ENCODE assay signal across 13 cellular contexts in the genomic region with DNA sequence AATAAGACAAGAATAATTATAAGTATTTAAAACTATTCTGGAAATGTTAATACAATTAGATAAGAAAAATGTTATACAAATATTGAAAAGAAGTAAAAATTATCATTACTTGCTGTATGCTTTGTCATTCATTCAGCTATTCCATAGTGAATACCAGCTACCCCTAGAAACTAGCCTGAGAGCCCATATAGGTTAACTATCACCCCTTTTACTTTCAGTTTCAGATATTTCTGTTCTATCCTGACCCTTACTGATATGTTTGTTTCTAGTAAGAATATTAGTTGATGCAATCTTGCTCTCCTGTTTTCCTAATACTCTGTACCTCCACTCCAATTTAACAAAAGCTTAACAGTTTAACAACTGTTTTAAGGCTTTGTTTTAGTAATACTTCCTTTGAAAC. TPM values are rescaled to one million over a fixed set of nuclear protein-coding genes. Genes with fewer than 3 reads are reported as not detected.
DNase-seq lines count a peak whose midpoint lies in the region; ATAC-seq, FAIRE-seq and TF ChIP-seq lines count a peak whose summit lies in the region.
"Had no signal": no experiment of that assay in that cellular context is flagged by ENCODE, and none has a peak within 500 bp of the region (broad histone marks: within the 10 kb centered on the region; RNA-seq: fewer than 3 reads in every experiment).

No MANE protein-coding gene starts in this region.

- TF ChIP-seq RAD21 in GM12878 (IDR thresholded peaks at IDR 0.05; ENCODE audit: insufficient read depth, low read depth, low read length) = no peak

- peaks cover 0 to 36% (median 25%) of the 10 kb centered on the region in 5 donors for H3K36me3 Mint-ChIP-seq in naive thymus-derived CD4-positive, alpha-beta T cell

- SMC1A ChIA-PET in GM12878 (lab: Charles Lee; ENCODE audit: uncharacterized antibody, unreplicated experiment) = interaction anchor here (1.5 kb wide), 1 partner anchor 53 kb away, joined by 3 read pairs; no protein-coding TSS in a partner anchor

- H3K4me2 ChIP-seq in GM12878 (ENCODE audit: control insufficient read depth, insufficient read depth) = no peak overlapping the region

- no peak overlapping the region for H3K27ac ChIP-seq in GM12878 (ENCODE audit: control insufficient read depth, insufficient read depth)
- H3K27ac ChIP-seq in naive thymus-derived CD4-positive, alpha-beta T cell (ENCODE audit: low read depth, low read length) = no peak overlapping the region
- no peak overlapping the region for H3K27ac ChIP-seq in small intestine (ENCODE audit: low read depth in 1 of 2, low read length in 1 of 2)

- RAD21 ChIA-PET in GM12878 (lab: Charles Lee; ENCODE audit: unreplicated experiment) = interaction anchor here (1.0 to 1.2 kb wide), 2 partner anchors 32 to 414 kb away, joined by 3 to 4 read pairs; a partner anchor contains a TSS

- ATAC-seq in HG03066 (IDR thresholded peaks at IDR 0.05; ENCODE audit: low read depth, unreplicated experiment) (peak; percentile 65), GM12878 (peak; percentile 81)
- no peak for ATAC-seq in naive thymus-derived CD4-positive, alpha-beta T cell

- H3K27me3 ChIP-seq in GM12878 (replicated peaks in 1 of 2; ENCODE audit: control insufficient read depth in 2 of 2, insufficient read depth in 2 of 2, low read length in 1 of 2) (no peaks in the 10 kb centered on the region), small intestine (ENCODE audit: control insufficient read depth in 2 of 2, insufficient read depth in 2 of 2, low read length in 2 of 2) (no peaks in the 10 kb centered on the region)
- no peaks in the 10 kb centered on the region for H3K27me3 ChIP-seq in naive thymus-derived CD4-positive, alpha-beta T cell (ENCODE audit: control insufficient read depth in 2 of 2, insufficient read depth in 2 of 2, low read length in 2 of 2)
- H3K27me3 ChIP-seq: tibial nerve had no signal

- no peak overlapping the region for H3K4me3 ChIP-seq in GM12878
- H3K4me3 ChIP-seq in naive thymus-derived CD4-positive, alpha-beta T cell (ENCODE audit: low read length) = no peak overlapping the region
- H3K4me3 ChIP-seq in small intestine (ENCODE audit: low read depth in 1 of 2, low read length in 2 of 2) = no peak overlapping the region
- H3K4me3 ChIP-seq: tibial nerve had no signal

- H3K27ac Mint-ChIP-seq in naive thymus-derived CD4-positive, alpha-beta T cell = peak overlapping the region in 3 of 9 donors; percentile 33 to 81 (median 54)
- H3K27ac Mint-ChIP-seq: CD4-positive, CD25-positive, alpha-beta regulatory T cell; H9 had no signal

- in situ Hi-C loops in GM13977 (cut with MboI; ENCODE audit: low pct_unique_long_range_greater_than_20kb, low sequenced_read_pairs, unreplicated experiment) = no loop called here
- in situ Hi-C loops in GM12878 (cut with MboI) = no loop called here

- peaks cover 0 to 17% (median 5%) of the 10 kb centered on the region in 7 donors for H3K4me1 Mint-ChIP-seq in naive thymus-derived CD4-positive, alpha-beta T cell
- H3K4me1 Mint-ChIP-seq: H9 had no signal

- CTCF ChIA-PET in GM12878 (lab: Yijun Ruan, JAX) = no interaction called here
- CTCF ChIA-PET in naive thymus-derived CD4-positive, alpha-beta T cell (lab: Charles Lee) = no interaction called here

- BruUV-seq in GM12878 (replicated peaks; lab: Mats Ljungman, UMichigan) = no TSS peak

- no peaks in the 10 kb centered on the region for H3K79me2 ChIP-seq in GM12878 (ENCODE audit: control insufficient read depth, insufficient read depth, low read length)

- no peak overlapping the region for H2AFZ ChIP-seq in GM12878 (ENCODE audit: control insufficient read depth, low read depth, low read length)

- H3K9me3 Mint-ChIP-seq in naive thymus-derived CD4-positive, alpha-beta T cell = peaks cover 1 to 25% (median 14%) of the 10 kb centered on the region in 11 donors

- H3K4me1 ChIP-seq in GM12878 (ENCODE audit: control insufficient read depth, insufficient read depth, low read length) (no peaks in the 10 kb centered on the region), small intestine (ENCODE audit: control insufficient read depth in 2 of 2, insufficient read depth in 1 of 2, low read depth in 1 of 2, low read length in 1 of 2) (no peaks in the 10 kb centered on the region)
- H3K4me1 ChIP-seq in naive thymus-derived CD4-positive, alpha-beta T cell (ENCODE audit: control insufficient read depth in 2 of 2, insufficient read depth in 2 of 2, low read length in 2 of 2) = no peaks in the 10 kb centered on the region
- H3K4me1 ChIP-seq: tibial nerve had no signal

- TF ChIP-seq CTCF in GM13977 (IDR thresholded peaks at IDR 0.05; ENCODE audit: extremely low read depth, insufficient read depth, missing control alignments) (no peak), GM20000 (IDR thresholded peaks at IDR 0.05; ENCODE audit: extremely low read depth, missing control alignments) (no peak), GM12878 (IDR thresholded peaks at IDR 0.05 in 2 of 3, conservative IDR thresholded peaks at IDR 0.05 in 1 of 3; ENCODE audit: control insufficient read depth in 2 of 3, extremely low read depth in 1 of 3, insufficient read depth in 1 of 3, low read depth in 3 of 3, low read length in 3 of 3) (no peak)

- POLR2A ChIA-PET in GM12878 (lab: Charles Lee) = no interaction called here
- POLR2A ChIA-PET in naive thymus-derived CD4-positive, alpha-beta T cell (lab: Charles Lee) = no interaction called here

- no peaks in the 10 kb centered on the region for H3K27me3 Mint-ChIP-seq in naive thymus-derived CD4-positive, alpha-beta T cell
- H3K27me3 Mint-ChIP-seq: CD4-positive, CD25-positive, alpha-beta regulatory T cell had no signal

- no peak overlapping the region for H3K9ac ChIP-seq in GM12878 (ENCODE audit: control insufficient read depth, insufficient read depth, low read length)

- peak; percentile 19 for DNase-seq in GM13977 (ENCODE audit: low spot score)
- DNase-seq in GM20000 (ENCODE audit: low spot score) = peak; percentile 6
- no peak for DNase-seq in GM12878 (ENCODE audit: low read depth, low spot score)
- no peak for DNase-seq in naive thymus-derived CD4-positive, alpha-beta T cell
- no peak for DNase-seq in HuH-7.5 (ENCODE audit: low spot score)
- no peak for DNase-seq in NCI-H128 (lab: John Stamatoyannopoulos, UW; ENCODE audit: unreplicated experiment)
- no peak for DNase-seq in small intestine
- DNase-seq: H9, retina had no signal

- H3K36me3 ChIP-seq in GM12878 (ENCODE audit: control insufficient read depth in 2 of 2, insufficient read depth in 2 of 2, low read length in 1 of 2) = no peaks in the 10 kb centered on the region
- H3K36me3 ChIP-seq in naive thymus-derived CD4-positive, alpha-beta T cell (ENCODE audit: control insufficient read depth in 2 of 3, insufficient read depth in 3 of 3, low read length in 3 of 3) = no peaks in the 10 kb centered on the region
- no peaks in the 10 kb centered on the region for H3K36me3 ChIP-seq in small intestine (ENCODE audit: control insufficient read depth in 2 of 2, insufficient read depth in 2 of 2, low read length in 2 of 2)

- intact Hi-C loops in GM12878 (cut with micrococcal nuclease; ENCODE audit: unreplicated experiment) = no loop called here
- intact Hi-C loops in naive thymus-derived CD4-positive, alpha-beta T cell (cut with micrococcal nuclease) = no loop called here

- TF ChIP-seq EP300 in GM12878 (IDR thresholded peaks at IDR 0.05; ENCODE audit: borderline replicate concordance in 1 of 2, control insufficient read depth in 1 of 2, low read depth in 2 of 2, low read length in 2 of 2) = no peak

- H3K4me3 Mint-ChIP-seq in naive thymus-derived CD4-positive, alpha-beta T cell = peak overlapping the region in 1 of 10 donors; percentile 33
- H3K4me3 Mint-ChIP-seq: CD4-positive, CD25-positive, alpha-beta regulatory T cell; H9 had no signal

- no peak for TF ChIP-seq POLR2A in GM12878 (IDR thresholded peaks at IDR 0.05; ENCODE audit: low read depth, low read length)

- FAIRE-seq in GM12878 (lab: Jason Lieb, UNC) (peak; percentile 18), small intestine (lab: Jason Lieb, UNC) (no peak)
- FAIRE-seq: astrocyte had no signal

- no peaks in the 10 kb centered on the region for H4K20me1 ChIP-seq in GM12878 (ENCODE audit: control insufficient read depth, insufficient read depth)

- no peaks in the 10 kb centered on the region; the same call in 2 of the 3 replicates for H3K9me3 ChIP-seq in GM12878 (replicated peaks; ENCODE audit: control insufficient read depth, insufficient read depth, low read length)
- H3K9me3 ChIP-seq in naive thymus-derived CD4-positive, alpha-beta T cell (ENCODE audit: control insufficient read depth in 2 of 3, low read length in 3 of 3) = no peaks in the 10 kb centered on the region
- H3K9me3 ChIP-seq in small intestine (ENCODE audit: control insufficient read depth, low read depth) = no peaks in the 10 kb centered on the region

RNA-seq across cellular contexts. Expression of a gene that starts 31.6 kb away (rescaled TPM):
- 13.4 and 15.5 TPM in 2 replicates for total RNA-seq in GM12878 (2013; cell fraction: nucleolus; rRNA removed)
- total RNA-seq in GM12878 (2014; rRNA removed) = 4.7 and 7.3 TPM in 2 replicates
- total RNA-seq in GM12878 (2014; rRNA removed; fragmentation: Illumina TruSeq; extraction: Trizol) = 7.4 and 7.7 TPM in 2 replicates
- 3.9 and 5.5 TPM in 2 replicates for total RNA-seq in GM12878 (2021)
- polyA plus RNA-seq in GM12878 (2011; ENCODE audit: low read depth) = 3.8 TPM
- polyA plus RNA-seq in GM12878 (2011; rRNA removed) = 7.7 and 12.7 TPM in 2 replicates
- 2.2 and 3.1 TPM in 2 replicates for polyA plus RNA-seq in GM12878 (2011; cell fraction: cytosol; rRNA removed)
- 4.9 and 5.9 TPM in 2 replicates for polyA plus RNA-seq in GM12878 (2011; cell fraction: nucleus; rRNA removed)
- polyA plus RNA-seq in GM12878 (2012) = 6.6 and 10.6 TPM in 2 replicates
- 6.2 and 11.8 TPM in 2 replicates for polyA plus RNA-seq in GM12878 (2014; fragmentation: Illumina TruSeq; extraction: Trizol)
- 1 to 10 TPM; 6.1 to 7.1 TPM for polyA plus RNA-seq in GM12878 (2014; fragmentation: Nextera tagmentation; extraction: Ambion mirVana)
- polyA plus RNA-seq in GM12878 (2014; rRNA removed) = 6.2 and 6.8 TPM in 2 replicates
- polyA plus RNA-seq in GM12878 (2016; fragmentation: Nextera tagmentation; extraction: Ambion mirVana) = 10 to 100 TPM; 12.2 to 12.6 TPM
- polyA minus RNA-seq in GM12878 (2011; rRNA and poly(A)+ RNA removed) = 5.2 and 6.8 TPM in 2 replicates
- 1.7 and 2.9 TPM in 2 replicates for polyA minus RNA-seq in GM12878 (2011; cell fraction: cytosol; rRNA and poly(A)+ RNA removed)
- polyA minus RNA-seq in GM12878 (2011; cell fraction: nucleus; rRNA and poly(A)+ RNA removed) = 9.2 and 14.8 TPM in 2 replicates
- 10 to 100 TPM in 2 of 5 experiments, 1 to 10 TPM in 3; 3.7 to 16.5 (median 8.2) TPM for total RNA-seq in naive thymus-derived CD4-positive, alpha-beta T cell
- polyA plus RNA-seq in naive thymus-derived CD4-positive, alpha-beta T cell = 10 to 100 TPM; 14.8 to 25.1 TPM
- 1 to 10 TPM; 1.6 to 4.3 (median 2.0) TPM for polyA plus RNA-seq in small intestine

RNA-seq across cellular contexts. Expression of a gene that starts 31.8 kb away (rescaled TPM):
- total RNA-seq in GM12878 (2013; cell fraction: nucleolus; rRNA removed) = 47.0 and 47.5 TPM in 2 replicates
- 13.9 and 15.5 TPM in 2 replicates for total RNA-seq in GM12878 (2014; rRNA removed)
- 14.3 and 14.9 TPM in 2 replicates for total RNA-seq in GM12878 (2014; rRNA removed; fragmentation: Illumina TruSeq; extraction: Trizol)
- total RNA-seq in GM12878 (2021) = 15.1 and 16.0 TPM in 2 replicates
- 11.6 TPM for polyA plus RNA-seq in GM12878 (2011; ENCODE audit: low read depth)
- 20.7 and 32.5 TPM in 2 replicates for polyA plus RNA-seq in GM12878 (2011; rRNA removed)
- polyA plus RNA-seq in GM12878 (2011; cell fraction: cytosol; rRNA removed) = 4.5 and 4.8 TPM in 2 replicates
- 8.5 and 10.4 TPM in 2 replicates for polyA plus RNA-seq in GM12878 (2011; cell fraction: nucleus; rRNA removed)
- 14.3 and 16.9 TPM in 2 replicates for polyA plus RNA-seq in GM12878 (2012)
- 17.8 and 24.6 TPM in 2 replicates for polyA plus RNA-seq in GM12878 (2014; fragmentation: Illumina TruSeq; extraction: Trizol)
- 10 to 100 TPM; 23.9 to 31.9 TPM for polyA plus RNA-seq in GM12878 (2014; fragmentation: Nextera tagmentation; extraction: Ambion mirVana)
- 12.1 and 16.3 TPM in 2 replicates for polyA plus RNA-seq in GM12878 (2014; rRNA removed)
- polyA plus RNA-seq in GM12878 (2016; fragmentation: Nextera tagmentation; extraction: Ambion mirVana) = 10 to 100 TPM; 23.6 to 32.0 TPM
- 4.9 and 10.2 TPM in 2 replicates for polyA minus RNA-seq in GM12878 (2011; rRNA and poly(A)+ RNA removed)
- polyA minus RNA-seq in GM12878 (2011; cell fraction: cytosol; rRNA and poly(A)+ RNA removed) = 4.3 and 4.8 TPM in 2 replicates
- polyA minus RNA-seq in GM12878 (2011; cell fraction: nucleus; rRNA and poly(A)+ RNA removed) = 18.6 and 28.9 TPM in 2 replicates
- 10 to 100 TPM; 14.3 to 31.0 (median 20.1) TPM for total RNA-seq in naive thymus-derived CD4-positive, alpha-beta T cell
- 10 to 100 TPM; 21.6 to 25.0 TPM for polyA plus RNA-seq in naive thymus-derived CD4-positive, alpha-beta T cell
- 10 to 100 TPM in 1 of 3 donors, 1 to 10 TPM in 2; 5.8 to 14.1 (median 7.8) TPM for polyA plus RNA-seq in small intestine

Comparison
In these comparisons a context has a peak if more than half of its experiments do, and no peak if none do; other contexts are left out.
1. DNase-seq: peak in GM13977 (single experiment) and GM20000 (single experiment); none in GM12878 (single experiment), naive thymus-derived CD4-positive, alpha-beta T cell (0 of 9), HuH-7.5 (single experiment), NCI-H128 (single experiment) and small intestine (single experiment).